In genomic region chr15:84975871-84976351, GRCh38 we compare ENCODE assay signal across 21 cellular contexts. TPM values are rescaled to one million over a fixed set of nuclear protein-coding genes. Genes with fewer than 3 reads are reported as not detected.
DNase-seq lines count a peak whose midpoint lies in the region; ATAC-seq and TF ChIP-seq lines count a peak whose summit lies in the region.
"Had no signal": no experiment of that assay in that cellular context is flagged by ENCODE, and none has a peak within 500 bp of the region (broad histone marks: within the 10 kb centered on the region; RNA-seq: fewer than 3 reads in every experiment).

No MANE protein-coding gene starts in this region.

- H3K4me3 Mint-ChIP-seq in type B pancreatic cell (no peak overlapping the region), mesothelial cell of epicardium (no peak overlapping the region), glutamatergic neuron (ENCODE audit: unreplicated experiment) (no peak overlapping the region)
- H3K4me3 Mint-ChIP-seq: GM23338 had no signal

- TF ChIP-seq CTCF in type B pancreatic cell (conservative IDR thresholded peaks at IDR 0.05), result no peak
- no peak for TF ChIP-seq CTCF in mesothelial cell of epicardium (IDR thresholded peaks at IDR 0.05; ENCODE audit: unreplicated experiment)
- TF ChIP-seq CTCF in glutamatergic neuron (IDR thresholded peaks at IDR 0.05; ENCODE audit: partially characterized antibody, unreplicated experiment), result no peak

- ATAC-seq in left lobe of liver (peak; percentile 7), GM21825 (IDR thresholded peaks at IDR 0.05; ENCODE audit: unreplicated experiment) (no peak)
- ATAC-seq: GM23338 had no signal

- H3K27ac Mint-ChIP-seq in type B pancreatic cell (no peak overlapping the region), mesothelial cell of epicardium (no peak overlapping the region), glutamatergic neuron (ENCODE audit: unreplicated experiment) (no peak overlapping the region)
- H3K27ac Mint-ChIP-seq: CD4-positive, CD25-positive, alpha-beta regulatory T cell; GM23338 had no signal

- no peaks in the 10 kb centered on the region for H3K36me3 Mint-ChIP-seq in type B pancreatic cell
- H3K36me3 Mint-ChIP-seq in mesothelial cell of epicardium, result no peaks in the 10 kb centered on the region
- H3K36me3 Mint-ChIP-seq in glutamatergic neuron (ENCODE audit: unreplicated experiment), result no peaks in the 10 kb centered on the region
- H3K36me3 Mint-ChIP-seq: CD4-positive, CD25-positive, alpha-beta regulatory T cell; IgD-negative memory B cell had no signal

- H3K4me1 Mint-ChIP-seq in type B pancreatic cell (ENCODE audit: unreplicated experiment), result peaks cover 5% of the 10 kb centered on the region
- H3K4me1 Mint-ChIP-seq in mesothelial cell of epicardium, result peaks cover 11% of the 10 kb centered on the region
- H3K4me1 Mint-ChIP-seq in glutamatergic neuron (ENCODE audit: low read depth, unreplicated experiment), result no peaks in the 10 kb centered on the region

- peaks cover 11% of the 10 kb centered on the region for H3K27me3 Mint-ChIP-seq in type B pancreatic cell
- peaks cover 5% of the 10 kb centered on the region for H3K27me3 Mint-ChIP-seq in mesothelial cell of epicardium (ENCODE audit: low read depth)
- peaks cover 7% of the 10 kb centered on the region for H3K27me3 Mint-ChIP-seq in glutamatergic neuron (ENCODE audit: unreplicated experiment)
- H3K27me3 Mint-ChIP-seq: IgD-negative memory B cell had no signal

- peak; percentile 37 for DNase-seq in activated CD8-positive, alpha-beta memory T cell treated with anti-CD3 and anti-CD28 coated beads for 24 hours
- DNase-seq in activated CD8-positive, alpha-beta memory T cell treated with anti-CD3 and anti-CD28 coated beads, Interleukin-2, amount 50 U/mL, for 4 hours, result no peak
- DNase-seq in activated CD8-positive, alpha-beta memory T cell treated with anti-CD3 and anti-CD28 coated beads, Interleukin-2, amount 50 U/mL, for 48 hours, result peak; percentile 45
- DNase-seq in left lobe of liver (ENCODE audit: low spot score) (no peak), type B pancreatic cell (ENCODE audit: extremely low spot score, unreplicated experiment) (peak; percentile 60), mesothelial cell of epicardium (ENCODE audit: low spot score in 2 of 2, unreplicated experiment in 2 of 2) (no peak), glutamatergic neuron (no peak)
- DNase-seq: 8988T; CD4-positive, CD25-positive, alpha-beta regulatory T cell; HCEC 1CT; Kasumi-1; MV-4-11; NCI-H1105 treated with DMSO at 0.1 percent for 48 hours; NCI-H146; NCI-H1930; NCI-H2227 treated with DMSO at 0.1 percent for 48 hours; NCI-H526 treated with DMSO at 0.1 percent for 48 hours; SHP77 treated with DMSO at 0.1 percent for 48 hours had no signal

- H3K9me3 Mint-ChIP-seq in type B pancreatic cell, result no peaks in the 10 kb centered on the region
- H3K9me3 Mint-ChIP-seq in mesothelial cell of epicardium, result no peaks in the 10 kb centered on the region
- H3K9me3 Mint-ChIP-seq in glutamatergic neuron (ENCODE audit: unreplicated experiment), result peaks cover 6% of the 10 kb centered on the region
- H3K9me3 Mint-ChIP-seq: CD4-positive, CD25-positive, alpha-beta regulatory T cell; GM23338; IgD-negative memory B cell had no signal

RNA-seq across cellular contexts. Expression of gene PDE8A, which starts 5.7 kb away (rescaled TPM):
- total RNA-seq in left lobe of liver (33.1 TPM), type B pancreatic cell (ENCODE audit: low replicate concordance) (22.8 and 41.8 TPM in 2 replicates), mesothelial cell of epicardium (33.5 to 38.4 TPM (median 36.7 TPM) in 3 replicates), glutamatergic neuron (ENCODE audit: unreplicated experiment) (5.7 TPM)

Comparison
In these comparisons a context has a peak if more than half of its experiments do, and no peak if none do; other contexts are left out.
1. DNase-seq: peak in activated CD8-positive, alpha-beta memory T cell treated with anti-CD3 and anti-CD28 coated beads for 24 hours (single experiment), activated CD8-positive, alpha-beta memory T cell treated with anti-CD3 and anti-CD28 coated beads, Interleukin-2, amount 50 U/mL, for 48 hours (single experiment) and type B pancreatic cell (single experiment); none in activated CD8-positive, alpha-beta memory T cell treated with anti-CD3 and anti-CD28 coated beads, Interleukin-2, amount 50 U/mL, for 4 hours (single experiment), left lobe of liver (single experiment), mesothelial cell of epicardium (0 of 2) and glutamatergic neuron (single experiment).